18 cellular contexts compared by ENCODE assay signal in the genomic region with DNA sequence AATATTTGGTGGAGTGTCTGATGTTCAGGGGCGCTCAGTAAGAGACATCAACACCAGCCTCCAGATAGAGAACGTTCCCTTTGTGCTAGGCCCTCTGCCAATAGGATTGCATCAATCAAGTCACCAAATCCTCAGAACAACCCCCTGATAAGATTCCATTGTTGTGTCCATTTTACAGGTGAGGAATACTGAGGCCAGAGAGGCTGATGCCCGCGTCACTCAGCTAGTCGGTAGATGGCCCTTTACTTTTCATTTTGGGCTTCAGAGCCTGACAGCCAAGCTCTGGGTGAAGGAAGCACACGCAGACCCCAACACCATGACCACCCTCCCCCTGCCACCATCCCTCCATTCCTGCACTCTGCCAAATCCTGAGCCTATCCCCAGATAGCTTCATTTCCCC.
DNase-seq lines count a peak whose midpoint lies in the region; ATAC-seq, FAIRE-seq and TF ChIP-seq lines count a peak whose summit lies in the region.
"Had no signal": no experiment of that assay in that cellular context is flagged by ENCODE, and none has a peak within 500 bp of the region (broad histone marks: within the 10 kb centered on the region; RNA-seq: fewer than 3 reads in every experiment).

No MANE protein-coding gene starts in this region.

- H2BK12ac ChIP-seq in H9 (ENCODE audit: insufficient read length, low read depth, low read length) (no peak overlapping the region), H1 (ENCODE audit: low read depth, low read length) (no peak overlapping the region)

- ATAC-seq in activated CD8-positive, alpha-beta memory T cell treated with anti-CD3 and anti-CD28 coated beads, Interleukin-2, amount 10 ng/mL, durations not matched to agents 7 days and 5 days = no peak
- ATAC-seq: GM23338 had no signal

- H3K27ac Mint-ChIP-seq in activated CD8-positive, alpha-beta memory T cell treated with anti-CD3 and anti-CD28 coated beads, Interleukin-2, amount 10 ng/mL, durations not matched to agents 7 days and 5 days = no peak overlapping the region
- H3K27ac Mint-ChIP-seq in H9 = no peak overlapping the region
- no peak overlapping the region for H3K27ac Mint-ChIP-seq in progenitor cell of endocrine pancreas
- H3K27ac Mint-ChIP-seq: B cell; CD4-positive, alpha-beta T cell; GM23338 had no signal

- CTCF ChIA-PET in activated CD8-positive, alpha-beta memory T cell treated with anti-CD3 and anti-CD28 coated beads, Interleukin-2, amount 10 ng/mL, durations not matched to agents 7 days and 5 days (lab: Charles Lee) = no interaction called here
- CTCF ChIA-PET in H1 (lab: Charles Lee; ENCODE audit: partially characterized antibody) = interaction anchor here (2.0 to 3.7 kb wide), 3 partner anchors 9 to 13 kb away, joined by 7 to 26 read pairs (median 10); no protein-coding TSS in a partner anchor

- H2AK5ac ChIP-seq in H9 (ENCODE audit: insufficient read length, low read length) = no peak overlapping the region
- H2AK5ac ChIP-seq in H1 (ENCODE audit: low read depth, low read length) = no peak overlapping the region

- H3K4me1 Mint-ChIP-seq in activated CD8-positive, alpha-beta memory T cell treated with anti-CD3 and anti-CD28 coated beads, Interleukin-2, amount 10 ng/mL, durations not matched to agents 7 days and 5 days = no peaks in the 10 kb centered on the region
- H3K4me1 Mint-ChIP-seq in H9 = peaks cover 22 to 27% of the 10 kb centered on the region in 2 experiments
- peaks cover 10% of the 10 kb centered on the region for H3K4me1 Mint-ChIP-seq in progenitor cell of endocrine pancreas (ENCODE audit: low read depth)
- H3K4me1 Mint-ChIP-seq: B cell had no signal

- H2BK120ac ChIP-seq in H9 (ENCODE audit: low read depth, low read length, poor library complexity, severe bottlenecking) (no peak overlapping the region), H1 (replicated peaks; ENCODE audit: low read depth, low read length) (no peak overlapping the region)

- peak; percentile 5 for DNase-seq in activated CD8-positive, alpha-beta memory T cell treated with anti-CD3 and anti-CD28 coated beads, Interleukin-2, amount 10 ng/mL, durations not matched to agents 7 days and 5 days
- DNase-seq in activated CD8-positive, alpha-beta memory T cell treated with anti-CD3 and anti-CD28 coated beads, Interleukin-2, amount 50 U/mL, for 4 hours = no peak
- peak; percentile 4 for DNase-seq in H9
- peak in 1 of 2 experiments; percentile 14 for DNase-seq in H1 (ENCODE audit: low read depth in 1 of 2, low spot score in 2 of 2)
- DNase-seq in progenitor cell of endocrine pancreas (ENCODE audit: low spot score, unreplicated experiment) = peak; percentile 0
- no peak for DNase-seq in NCI-H2107 treated with DMSO at 0.1 percent for 48 hours (lab: John Stamatoyannopoulos, UW; ENCODE audit: unreplicated experiment)
- DNase-seq in NCI-H446 (lab: John Stamatoyannopoulos, UW) = no peak
- DNase-seq: ACHN; C1 segment of cervical spinal cord; Calu3; CD4-positive, alpha-beta T cell; DMS79; EL had no signal

- POLR2A ChIA-PET in H1 (lab: Charles Lee; ENCODE audit: partially characterized antibody) = no interaction called here

- H2BK5ac ChIP-seq in H9 (ENCODE audit: insufficient read length, low read length) (no peak overlapping the region), H1 (ENCODE audit: low read depth, low read length) (no peak overlapping the region)

- H3K79me2 ChIP-seq in H9 (ENCODE audit: insufficient read depth, low read length) (no peaks in the 10 kb centered on the region), H1 (ENCODE audit: control insufficient read depth in 1 of 2, insufficient read depth in 2 of 2, low read length in 2 of 2) (no peaks in the 10 kb centered on the region)

- no peak overlapping the region for H3T11ph ChIP-seq in H9 (ENCODE audit: low read length)

- no peaks in the 10 kb centered on the region for H3K36me3 ChIP-seq in H1 (ENCODE audit: control insufficient read depth in 2 of 4, insufficient read depth in 4 of 4, low read length in 3 of 4)
- H3K36me3 ChIP-seq: HAP-1 had no signal

- H3K4me3 ChIP-seq in H1 (ENCODE audit: extremely low read depth in 1 of 4, insufficient read depth in 2 of 4, low read depth in 3 of 4, low read length in 4 of 4) = no peak overlapping the region
- H3K4me3 ChIP-seq: GM23338, HAP-1 had no signal

- H3K4me3 Mint-ChIP-seq in activated CD8-positive, alpha-beta memory T cell treated with anti-CD3 and anti-CD28 coated beads, Interleukin-2, amount 10 ng/mL, durations not matched to agents 7 days and 5 days = no peak overlapping the region
- H3K4me3 Mint-ChIP-seq in H9 (no peak overlapping the region), progenitor cell of endocrine pancreas (ENCODE audit: low read depth) (no peak overlapping the region)
- H3K4me3 Mint-ChIP-seq: B cell; CD4-positive, alpha-beta T cell; GM23338 had no signal

- H3K79me1 ChIP-seq in H9 (ENCODE audit: insufficient read depth, low read depth, low read length, poor library complexity, severe bottlenecking) (no peaks in the 10 kb centered on the region), H1 (ENCODE audit: low read depth, low read length) (no peaks in the 10 kb centered on the region)

- WGBS in H9 (ENCODE audit: extremely low coverage, insufficient read length, low lambda C conversion rate) = no CpG with 5 or more reads among the region's 6 CpGs
- 89% methylated on average over 6 of the region's 6 CpGs; no CpG with 5 or more reads in 1 of the 2 experiments for WGBS in H1 (ENCODE audit: extremely low coverage in 1 of 2, insufficient coverage in 1 of 2, insufficient read length in 1 of 2, insufficient replicate concordance in 2 of 2, low coverage in 1 of 2, low lambda C conversion rate in 2 of 2, missing lambda C conversion rate in 1 of 2), 2 experiments

- H3K4me1 ChIP-seq in H9 (ENCODE audit: insufficient read depth, low read length) = no peaks in the 10 kb centered on the region; the same call in 1 of the 2 replicates
- H3K4me1 ChIP-seq in H1 (replicated peaks in 1 of 4; ENCODE audit: control insufficient read depth in 3 of 4, insufficient read depth in 4 of 4, low read length in 3 of 4) = no peaks in the 10 kb centered on the region
- H3K4me1 ChIP-seq: HAP-1 had no signal

- no peak overlapping the region for H4K5ac ChIP-seq in H9 (ENCODE audit: insufficient read length, low read depth, low read length)
- H4K5ac ChIP-seq in H1 (ENCODE audit: insufficient read length, low read depth, low read length) = no peak overlapping the region

- H3K14ac ChIP-seq in H9 (ENCODE audit: insufficient read depth, low read length) (no peak overlapping the region), H1 (ENCODE audit: insufficient read length) (no peak overlapping the region)

- H3K4me2 ChIP-seq in H9 (ENCODE audit: insufficient read depth, insufficient read length, low read length) = no peak overlapping the region
- H3K4me2 ChIP-seq in H1 (ENCODE audit: insufficient read depth in 1 of 2, low read depth in 2 of 2, low read length in 2 of 2) = no peak overlapping the region
- H3K4me2 ChIP-seq: GM23338 had no signal

- H4K20me1 ChIP-seq in H9 (ENCODE audit: control insufficient read depth, insufficient read depth, insufficient read length) = no peaks in the 10 kb centered on the region
- no peaks in the 10 kb centered on the region for H4K20me1 ChIP-seq in H1 (replicated peaks in 1 of 2; ENCODE audit: control insufficient read depth in 1 of 2, insufficient read depth in 2 of 2, low read length in 2 of 2)

- TF ChIP-seq POLR2A in H1 (IDR thresholded peaks at IDR 0.05; ENCODE audit: control extremely low read depth in 1 of 2, low read depth in 2 of 2, low read length in 2 of 2) = no peak

- no peak overlapping the region for H2AFZ ChIP-seq in H9 (ENCODE audit: low read length)
- H2AFZ ChIP-seq in H1 (ENCODE audit: low read length) = no peak overlapping the region
- H2AFZ ChIP-seq: GM23338 had no signal

- no peaks in the 10 kb centered on the region for H3K36me3 Mint-ChIP-seq in activated CD8-positive, alpha-beta memory T cell treated with anti-CD3 and anti-CD28 coated beads, Interleukin-2, amount 10 ng/mL, durations not matched to agents 7 days and 5 days
- H3K36me3 Mint-ChIP-seq in H9 (ENCODE audit: insufficient read depth in 1 of 3, low read depth in 3 of 3) (no peaks in the 10 kb centered on the region), progenitor cell of endocrine pancreas (ENCODE audit: insufficient read depth) (no peaks in the 10 kb centered on the region)

- no peak overlapping the region for H3K4ac ChIP-seq in H9 (ENCODE audit: low read depth, low read length)
- H3K4ac ChIP-seq in H1 (replicated peaks; ENCODE audit: insufficient read length, low read depth, low read length) = no peak overlapping the region

- no peak overlapping the region for H2BK15ac ChIP-seq in H9 (ENCODE audit: low read depth, low read length)
- H2BK15ac ChIP-seq in H1 (ENCODE audit: low read length) = no peak overlapping the region

- no peak for TF ChIP-seq RAD21 in H1 (IDR thresholded peaks at IDR 0.05 in 1 of 2, conservative IDR thresholded peaks at IDR 0.05 in 1 of 2; ENCODE audit: low read depth in 2 of 2, low read length in 2 of 2)

- no peaks in the 10 kb centered on the region for H3K9me3 Mint-ChIP-seq in activated CD8-positive, alpha-beta memory T cell treated with anti-CD3 and anti-CD28 coated beads, Interleukin-2, amount 10 ng/mL, durations not matched to agents 7 days and 5 days (ENCODE audit: low read depth)
- H3K9me3 Mint-ChIP-seq in H9 = no peaks in the 10 kb centered on the region
- H3K9me3 Mint-ChIP-seq in progenitor cell of endocrine pancreas (ENCODE audit: low read depth) = no peaks in the 10 kb centered on the region
- H3K9me3 Mint-ChIP-seq: CD4-positive, alpha-beta T cell; GM23338 had no signal

- no peak overlapping the region for H3K18ac ChIP-seq in H9 (ENCODE audit: insufficient read length, low read depth, low read length)
- H3K18ac ChIP-seq in H1 (ENCODE audit: extremely low read depth, low read length) = no peak overlapping the region

- H3K23ac ChIP-seq in H9 (ENCODE audit: insufficient read length, low read depth, low read length) (no peak overlapping the region), H1 (ENCODE audit: insufficient read length) (no peak overlapping the region)

- H3K56ac ChIP-seq in H9 (ENCODE audit: insufficient read length, low read depth, low read length) (no peak overlapping the region), H1 (replicated peaks; ENCODE audit: insufficient read length, low read depth, low read length) (no peak overlapping the region)

- H3K27ac ChIP-seq in H9 (ENCODE audit: insufficient read length, low read depth, low read length) (no peak overlapping the region), H1 (ENCODE audit: low read depth, low read length) (no peak overlapping the region)

- H2BK20ac ChIP-seq in H9 (ENCODE audit: low read depth, low read length, poor library complexity, severe bottlenecking) (no peak overlapping the region), H1 (ENCODE audit: low read length) (no peak overlapping the region)

- no peak for FAIRE-seq in H1 (lab: Jason Lieb, UNC)
- FAIRE-seq: G401.6, GM12892 had no signal

- H4K91ac ChIP-seq in H9 (ENCODE audit: insufficient read length, low read depth, low read length) (no peak overlapping the region), H1 (replicated peaks; ENCODE audit: insufficient read length, low read length) (no peak overlapping the region)

- no peak overlapping the region for H3K9ac ChIP-seq in H9 (ENCODE audit: extremely low read depth, insufficient read length, low read length)
- no peak overlapping the region for H3K9ac ChIP-seq in H1 (replicated peaks in 1 of 4; ENCODE audit: extremely low read depth in 1 of 4, low read depth in 3 of 4, low read length in 3 of 4)

- H4K8ac ChIP-seq in H9 (replicated peaks; ENCODE audit: insufficient read length, low read depth, low read length) (no peak overlapping the region), H1 (ENCODE audit: extremely low read depth, insufficient read depth, low read length) (no peak overlapping the region)

- no peak for TF ChIP-seq CTCF in H9 (conservative IDR thresholded peaks at IDR 0.05)
- no peak for TF ChIP-seq CTCF in H1 (IDR thresholded peaks at IDR 0.05; ENCODE audit: control extremely low read depth in 1 of 3, insufficient read depth in 1 of 3, low read depth in 1 of 3, low read length in 3 of 3)
- no peak for TF ChIP-seq CTCF in progenitor cell of endocrine pancreas (IDR thresholded peaks at IDR 0.05; ENCODE audit: unreplicated experiment)

- H3K27me3 ChIP-seq in H9 (ENCODE audit: insufficient read depth, low read length) = no peaks in the 10 kb centered on the region
- no peaks in the 10 kb centered on the region for H3K27me3 ChIP-seq in H1 (replicated peaks in 1 of 4; ENCODE audit: control insufficient read depth in 3 of 4, extremely low read depth in 1 of 4, insufficient read depth in 3 of 4, low read length in 3 of 4)

- H3K9me3 ChIP-seq in H9 (ENCODE audit: control insufficient read depth, low read depth, low read length) (no peaks in the 10 kb centered on the region), H1 (ENCODE audit: insufficient read depth in 2 of 2, low read depth in 1 of 2, low read length in 1 of 2) (no peaks in the 10 kb centered on the region)
- H3K9me3 ChIP-seq: HAP-1 had no signal

- TF ChIP-seq EP300 in H1 (IDR thresholded peaks at IDR 0.05; ENCODE audit: borderline replicate concordance in 1 of 2, low read depth in 2 of 2, low read length in 2 of 2) = no peak

- H3K27me3 Mint-ChIP-seq in activated CD8-positive, alpha-beta memory T cell treated with anti-CD3 and anti-CD28 coated beads, Interleukin-2, amount 10 ng/mL, durations not matched to agents 7 days and 5 days = no peaks in the 10 kb centered on the region
- no peaks in the 10 kb centered on the region; the same call in none of the 2 replicates for H3K27me3 Mint-ChIP-seq in H9 (ENCODE audit: low read depth)
- H3K27me3 Mint-ChIP-seq in progenitor cell of endocrine pancreas = peaks cover 2% of the 10 kb centered on the region

- H3K23me2 ChIP-seq in H9 (ENCODE audit: insufficient read length, low read depth, low read length, poor library complexity, severe bottlenecking) (no peaks in the 10 kb centered on the region), H1 (ENCODE audit: low read depth, low read length) (no peaks in the 10 kb centered on the region)

Comparison
In these comparisons a context has a peak if more than half of its experiments do, and no peak if none do; other contexts are left out.
1. DNase-seq: peak in activated CD8-positive, alpha-beta memory T cell treated with anti-CD3 and anti-CD28 coated beads, Interleukin-2, amount 10 ng/mL, durations not matched to agents 7 days and 5 days (single experiment), H9 (single experiment) and progenitor cell of endocrine pancreas (single experiment); none in activated CD8-positive, alpha-beta memory T cell treated with anti-CD3 and anti-CD28 coated beads, Interleukin-2, amount 50 U/mL, for 4 hours (single experiment), NCI-H2107 treated with DMSO at 0.1 percent for 48 hours (single experiment) and NCI-H446 (0 of 2).